ENCODE assay signal across 11 cellular contexts in the genomic region with DNA sequence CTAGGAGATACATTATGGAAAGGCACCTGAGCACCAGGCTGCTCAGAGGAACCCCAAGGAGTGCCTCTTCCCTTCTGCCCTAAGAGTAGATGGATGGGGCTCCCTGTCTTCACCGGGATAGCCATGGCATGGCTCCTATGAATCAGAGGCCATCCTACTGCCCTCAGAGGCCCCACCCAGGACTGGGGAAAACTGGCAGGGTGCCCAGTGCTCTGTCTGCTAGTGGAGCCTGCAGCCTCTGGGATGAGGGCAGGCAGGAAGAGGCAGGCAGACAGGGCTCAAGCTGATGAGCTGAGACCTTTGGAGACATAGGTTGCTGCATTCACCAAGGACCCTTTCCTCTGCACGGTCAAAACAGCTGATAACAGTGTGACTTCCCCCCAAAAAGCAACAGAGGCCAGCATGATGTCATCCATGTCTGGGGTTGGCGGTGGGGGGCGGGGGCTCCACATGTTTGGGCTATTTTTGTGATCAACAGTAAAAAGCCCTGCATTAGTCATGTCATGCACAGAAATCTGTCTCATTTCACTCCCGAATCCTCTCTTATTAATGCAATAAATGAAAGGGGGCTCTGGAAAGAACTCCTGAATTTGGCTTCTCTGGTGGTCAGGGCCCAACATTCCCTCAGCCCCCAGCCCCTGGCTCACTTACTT.
A peak's percentile ranks its signal among the peaks of the same experiment; 100 is the strongest.
DNase-seq lines count a peak whose midpoint lies in the region; ATAC-seq and TF ChIP-seq lines count a peak whose summit lies in the region.
"Had no signal": no experiment of that assay in that cellular context is flagged by ENCODE, and none has a peak within 500 bp of the region (broad histone marks: within the 10 kb centered on the region; RNA-seq: fewer than 3 reads in every experiment).

No MANE protein-coding gene starts in this region.

- no peaks in the 10 kb centered on the region for H3K36me3 ChIP-seq in esophagus muscularis mucosa

- no peak for TF ChIP-seq CTCF in esophagus muscularis mucosa (IDR thresholded peaks at IDR 0.05)

- no peak overlapping the region for H3K4me3 ChIP-seq in esophagus muscularis mucosa

- ATAC-seq in GM21526 (IDR thresholded peaks at IDR 0.05; ENCODE audit: low FRiP score, unreplicated experiment) (no peak), HG03139 (IDR thresholded peaks at IDR 0.05; ENCODE audit: unreplicated experiment) (no peak)
- ATAC-seq: activated T-cell treated with anti-CD3 and anti-CD28 coated beads, Interleukin-2, amount 50 U/mL, for 4 hours had no signal

- no peaks in the 10 kb centered on the region for H3K9me3 ChIP-seq in esophagus muscularis mucosa

- no peak for TF ChIP-seq EP300 in esophagus muscularis mucosa (IDR thresholded peaks at IDR 0.05)

- 54% methylated on average over 2 of the region's 5 CpGs for WGBS in esophagus muscularis mucosa

- no peaks in the 10 kb centered on the region for H3K27me3 ChIP-seq in esophagus muscularis mucosa

- TF ChIP-seq POLR2A in esophagus muscularis mucosa (IDR thresholded peaks at IDR 0.05; ENCODE audit: low read depth) = no peak

- H3K4me1 ChIP-seq in esophagus muscularis mucosa = peaks cover 0 to under 1% (median 0%) of the 10 kb centered on the region in 4 donors
- H3K4me1 ChIP-seq: parathyroid adenoma had no signal

- H3K27ac ChIP-seq in esophagus muscularis mucosa (replicated peaks in 1 of 4) = no peak overlapping the region
- H3K27ac ChIP-seq: parathyroid adenoma had no signal

- DNase-seq in GM03348 (ENCODE audit: low spot score) (peak; percentile 66), esophagus muscularis mucosa (ENCODE audit: extremely low spot score) (peak; percentile 17), posterior vena cava (ENCODE audit: low spot score) (peak; percentile 85), mesenteric fat pad (ENCODE audit: low spot score) (no peak)
- DNase-seq in activated naive CD4-positive, alpha-beta T cell treated with Interleukin-2 at 50 U/mL for 16 hours = no peak
- DNase-seq: activated T-cell treated with anti-CD3 and anti-CD28 coated beads, Interleukin-2, amount 50 U/mL, for 4 hours; cortex of kidney had no signal

- intact Hi-C loops in esophagus muscularis mucosa (cut with DNase I) = no loop called here
- intact Hi-C loops in posterior vena cava (cut with DNase I) = no loop called here

TF ChIP-seq in PFSK-1, 5 proteins besides CTCF, POLR2A, EP300 and RAD21:
- TF ChIP-seq FOXP2 (optimal IDR thresholded peaks at IDR 0.05; ENCODE audit: borderline replicate concordance, extremely low read depth, extremely low read length, insufficient read depth) (peak; percentile 14), POLR2AphosphoS5 (IDR thresholded peaks at IDR 0.05; ENCODE audit: low read depth, low read length) (no peak)

Comparison
In these comparisons a context has a peak if more than half of its experiments do, and no peak if none do; other contexts are left out.
1. DNase-seq: peak in GM03348 (single experiment), esophagus muscularis mucosa (single experiment) and posterior vena cava (single experiment); none in activated naive CD4-positive, alpha-beta T cell treated with Interleukin-2 at 50 U/mL for 16 hours (single experiment) and mesenteric fat pad (single experiment).